1 cellular context compared by ENCODE assay signal in genomic region chr17:57091186-57091618, GRCh38.
TF ChIP-seq lines count a peak whose summit lies in the region.

No MANE protein-coding gene starts in this region.

TF ChIP-seq in GM12878, 131 proteins besides CTCF, POLR2A, EP300 and RAD21 (continued from another document):
- TF ChIP-seq RELB (IDR thresholded peaks at IDR 0.05; ENCODE audit: low read depth) (no peak), KAT2A (conservative IDR thresholded peaks at IDR 0.05; ENCODE audit: control insufficient read depth, low read depth, low read length) (no peak), STAT3 (IDR thresholded peaks at IDR 0.05; ENCODE audit: low read depth, low read length) (no peak)
